In the genomic region with DNA sequence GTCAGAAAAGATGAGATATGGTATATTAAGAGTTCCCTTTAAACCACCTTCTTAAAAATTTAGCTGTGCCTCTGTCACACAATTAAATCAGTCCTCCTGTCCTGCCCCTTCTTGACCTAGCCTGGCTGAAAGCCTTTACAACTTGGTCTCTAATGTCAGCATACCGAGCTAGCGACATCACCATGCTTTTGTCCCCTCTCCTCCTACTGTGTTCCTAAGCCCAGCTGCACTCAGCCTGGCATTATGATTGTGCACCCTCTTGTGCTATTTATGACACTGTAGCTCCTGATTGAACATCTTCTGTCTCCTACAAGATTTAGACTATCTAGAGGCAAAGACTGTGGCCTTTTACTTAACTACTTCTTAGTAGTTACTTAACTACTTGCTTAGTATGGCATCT, we compare ENCODE assay signal across 1 cellular context.
TF ChIP-seq lines count a peak whose summit lies in the region.

No MANE protein-coding gene starts in this region.

TF ChIP-seq in HEK293, 187 proteins besides CTCF, POLR2A, EP300 and RAD21 (continued from another document):
- TF ChIP-seq, protein P1, sequence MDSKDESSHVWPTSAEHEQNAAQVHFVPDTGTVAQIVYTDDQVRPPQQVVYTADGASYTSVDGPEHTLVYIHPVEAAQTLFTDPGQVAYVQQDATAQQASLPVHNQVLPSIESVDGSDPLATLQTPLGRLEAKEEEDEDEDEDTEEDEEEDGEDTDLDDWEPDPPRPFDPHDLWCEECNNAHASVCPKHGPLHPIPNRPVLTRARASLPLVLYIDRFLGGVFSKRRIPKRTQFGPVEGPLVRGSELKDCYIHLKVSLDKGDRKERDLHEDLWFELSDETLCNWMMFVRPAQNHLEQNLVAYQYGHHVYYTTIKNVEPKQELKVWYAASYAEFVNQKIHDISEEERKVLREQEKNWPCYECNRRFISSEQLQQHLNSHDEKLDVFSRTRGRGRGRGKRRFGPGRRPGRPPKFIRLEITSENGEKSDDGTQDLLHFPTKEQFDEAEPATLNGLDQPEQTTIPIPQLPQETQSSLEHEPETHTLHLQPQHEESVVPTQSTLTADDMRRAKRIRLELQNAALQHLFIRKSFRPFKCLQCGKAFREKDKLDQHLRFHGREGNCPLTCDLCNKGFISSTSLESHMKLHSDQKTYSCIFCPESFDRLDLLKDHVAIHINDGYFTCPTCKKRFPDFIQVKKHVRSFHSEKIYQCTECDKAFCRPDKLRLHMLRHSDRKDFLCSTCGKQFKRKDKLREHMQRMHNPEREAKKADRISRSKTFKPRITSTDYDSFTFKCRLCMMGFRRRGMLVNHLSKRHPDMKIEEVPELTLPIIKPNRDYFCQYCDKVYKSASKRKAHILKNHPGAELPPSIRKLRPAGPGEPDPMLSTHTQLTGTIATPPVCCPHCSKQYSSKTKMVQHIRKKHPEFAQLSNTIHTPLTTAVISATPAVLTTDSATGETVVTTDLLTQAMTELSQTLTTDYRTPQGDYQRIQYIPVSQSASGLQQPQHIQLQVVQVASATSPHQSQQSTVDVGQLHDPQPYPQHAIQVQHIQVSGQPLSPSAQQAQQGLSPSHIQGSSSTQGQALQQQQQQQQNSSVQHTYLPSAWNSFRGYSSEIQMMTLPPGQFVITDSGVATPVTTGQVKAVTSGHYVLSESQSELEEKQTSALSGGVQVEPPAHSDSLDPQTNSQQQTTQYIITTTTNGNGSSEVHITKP (tag by site-specific recombination; IDR thresholded peaks at IDR 0.05) = peak; percentile 39; the same call in 1 of the 2 replicates
